Comparison of ENCODE assay signal across 8 cellular contexts in genomic region chr3:50347187-50347813, GRCh38. TPM values are rescaled to one million over a fixed set of nuclear protein-coding genes. Genes with fewer than 3 reads are reported as not detected.
DNase-seq lines count a peak whose midpoint lies in the region; ATAC-seq and TF ChIP-seq lines count a peak whose summit lies in the region.

No MANE protein-coding gene starts in this region.

- H3K36me3 ChIP-seq in Panc1 (ENCODE audit: control insufficient read depth, insufficient read depth, low read length) (peaks cover 2% of the 10 kb centered on the region; the same call in 1 of the 2 replicates), osteoblast (ENCODE audit: insufficient read depth, low read length) (peaks cover 21% of the 10 kb centered on the region), aorta (ENCODE audit: control insufficient read depth in 1 of 2, insufficient read depth in 2 of 2, low read length in 1 of 2) (no peaks in the 10 kb centered on the region)

- intact Hi-C loops in Panc1 (cut with micrococcal nuclease; ENCODE audit: unreplicated experiment) = loop anchor here (2.0 kb wide), 1 partner anchor 204 kb away; no protein-coding TSS in a partner anchor
- intact Hi-C loops in aorta (cut with DNase I) = loop anchor here in 1 of 2 donors (5.0 kb wide), 1 partner anchor 195 kb away; no protein-coding TSS in a partner anchor

- H3K27me3 Mint-ChIP-seq in HFFc6 (ENCODE audit: insufficient read depth) = peaks cover 4% of the 10 kb centered on the region; the same call in 1 of the 2 replicates
- H3K27me3 Mint-ChIP-seq in activated T-cell treated with anti-CD3 and anti-CD28 coated beads, Interleukin-2, amount 50 U/mL, for 24 hours = no peaks in the 10 kb centered on the region

- H3K27ac ChIP-seq in Panc1 (ENCODE audit: low read length) (no peak overlapping the region), osteoblast (ENCODE audit: low read depth, low read length) (peak overlapping the region; percentile 29), aorta (ENCODE audit: low read depth in 1 of 2, low read length in 2 of 2) (no peak overlapping the region)

- H3K4me1 ChIP-seq in Panc1 (ENCODE audit: control insufficient read depth, insufficient read depth, low read length) (peaks cover 8% of the 10 kb centered on the region), osteoblast (ENCODE audit: insufficient read depth, low read length) (peaks cover 28% of the 10 kb centered on the region), aorta (ENCODE audit: control insufficient read depth in 1 of 2, insufficient read depth in 2 of 2, low read length in 2 of 2) (no peaks in the 10 kb centered on the region)

- WGBS in aorta, 2 donors = 26% methylated on average over 14 of the region's 14 CpGs

- H3K27me3 ChIP-seq in Panc1 (ENCODE audit: control insufficient read depth, insufficient read depth, low read length) (no peaks in the 10 kb centered on the region), osteoblast (ENCODE audit: insufficient read depth, low read length) (no peaks in the 10 kb centered on the region), aorta (ENCODE audit: control insufficient read depth in 1 of 2, insufficient read depth in 2 of 2, low read length in 1 of 2) (no peaks in the 10 kb centered on the region)

- peaks cover 8% of the 10 kb centered on the region for H4K20me1 ChIP-seq in osteoblast (ENCODE audit: insufficient read depth, low read length)

- H2AFZ ChIP-seq in osteoblast (ENCODE audit: low read length) = no peak overlapping the region

- H3K9me3 ChIP-seq in Panc1 (ENCODE audit: control insufficient read depth, insufficient read depth, low read depth, low read length) (no peaks in the 10 kb centered on the region), osteoblast (ENCODE audit: low read depth, low read length) (no peaks in the 10 kb centered on the region), aorta (ENCODE audit: control insufficient read depth, low read length) (no peaks in the 10 kb centered on the region)

- TF ChIP-seq CTCF in HFFc6 (IDR thresholded peaks at IDR 0.05) = peak; percentile 86
- peak; percentile 80 for TF ChIP-seq CTCF in Panc1 (IDR thresholded peaks at IDR 0.05)
- TF ChIP-seq CTCF in fibroblast of mammary gland (conservative IDR thresholded peaks at IDR 0.05; ENCODE audit: control insufficient read depth, insufficient read depth, low read depth, low read length) = peak; percentile 58
- peak; percentile 82 for TF ChIP-seq CTCF in osteoblast (IDR thresholded peaks at IDR 0.05; ENCODE audit: extremely low read depth, low read depth, low read length)

- peak; percentile 87 for DNase-seq in CD1c-positive myeloid dendritic cell (ENCODE audit: extremely low spot score)
- DNase-seq in HFFc6 = peak; percentile 74
- no peak for DNase-seq in Panc1 (ENCODE audit: low read depth, low spot score)
- peak; percentile 78 for DNase-seq in activated T-cell treated with anti-CD3 and anti-CD28 coated beads, Interleukin-2, amount 50 U/mL, for 24 hours
- peak; percentile 75 for DNase-seq in fibroblast of mammary gland (ENCODE audit: low read depth)
- DNase-seq in osteoblast (ENCODE audit: insufficient read length, low spot score, missing footprints) = peak; percentile 96
- DNase-seq in aorta = peak; percentile 83 to 90

- POLR2A ChIA-PET in Panc1 (lab: Charles Lee) = no interaction called here

- in situ Hi-C loops in Panc1 (cut with HindIII; ENCODE audit: low pct_unique_long_range_greater_than_20kb, low sequenced_read_pairs) = no loop called here

- H3K27ac Mint-ChIP-seq in HFFc6 = no peak overlapping the region
- peak overlapping the region; percentile 82 for H3K27ac Mint-ChIP-seq in activated T-cell treated with anti-CD3 and anti-CD28 coated beads, Interleukin-2, amount 50 U/mL, for 24 hours

- no peaks in the 10 kb centered on the region for H3K9me3 Mint-ChIP-seq in HFFc6
- no peaks in the 10 kb centered on the region for H3K9me3 Mint-ChIP-seq in activated T-cell treated with anti-CD3 and anti-CD28 coated beads, Interleukin-2, amount 50 U/mL, for 24 hours

- peaks cover 32% of the 10 kb centered on the region for H3K79me2 ChIP-seq in osteoblast (ENCODE audit: insufficient read depth, low read length)

- H3K4me3 Mint-ChIP-seq in HFFc6 = no peak overlapping the region
- H3K4me3 Mint-ChIP-seq in activated T-cell treated with anti-CD3 and anti-CD28 coated beads, Interleukin-2, amount 50 U/mL, for 24 hours = no peak overlapping the region

- no peak overlapping the region for H3K4me3 ChIP-seq in Panc1 (ENCODE audit: low read depth in 2 of 2, low read length in 2 of 2)
- H3K4me3 ChIP-seq in fibroblast of mammary gland (ENCODE audit: control insufficient read depth, low read depth, low read length) = no peak overlapping the region
- H3K4me3 ChIP-seq in osteoblast (ENCODE audit: insufficient read depth, low read length) = no peak overlapping the region
- H3K4me3 ChIP-seq in aorta (ENCODE audit: low read length in 2 of 2) = no peak overlapping the region

- CTCF ChIA-PET in Panc1 (lab: Charles Lee) = interaction anchor here (0.7 to 2.1 kb wide), 6 partner anchors 10 to 187 kb away, joined by 5 to 13 read pairs (median 10); partner anchors contain the start of gene IFRD2

- H3K36me3 Mint-ChIP-seq in HFFc6 (ENCODE audit: low read depth) = no peaks in the 10 kb centered on the region; the same call in 1 of the 2 replicates
- H3K36me3 Mint-ChIP-seq in activated T-cell treated with anti-CD3 and anti-CD28 coated beads, Interleukin-2, amount 50 U/mL, for 24 hours (ENCODE audit: low read depth) = peaks cover 58% of the 10 kb centered on the region

- no peak for ATAC-seq in Panc1
- no peak for ATAC-seq in aorta (ENCODE audit: low FRiP score)
- ATAC-seq in HG03354 (IDR thresholded peaks at IDR 0.05; ENCODE audit: poor library complexity, severe bottlenecking, unreplicated experiment) = no peak

- H3K4me1 Mint-ChIP-seq in HFFc6 (ENCODE audit: low read depth) = peaks cover 37% of the 10 kb centered on the region
- H3K4me1 Mint-ChIP-seq in activated T-cell treated with anti-CD3 and anti-CD28 coated beads, Interleukin-2, amount 50 U/mL, for 24 hours (ENCODE audit: low read depth) = peaks cover 58% of the 10 kb centered on the region

- H3K4me2 ChIP-seq in osteoblast (ENCODE audit: insufficient read depth, low read length) = no peak overlapping the region

- BruUV-seq in Panc1 (replicated peaks; lab: Mats Ljungman, UMichigan) = no TSS peak

RNA-seq across cellular contexts. Expression of gene ZMYND10, which starts 1.8 kb away (rescaled TPM):
- total RNA-seq in HFFc6 (2021; fragmentation: NEBNext Ultra II Directional; extraction: Animal tissue kit (Norgen Biotek cat#: 25700)) = 1 to 10 TPM in 2 of 6 experiments, under 1 TPM in 3, not detected in 1; 0.78 to 1.3 (median 0.83) TPM
- total RNA-seq in Panc1 (2021; ENCODE audit: unreplicated experiment) (3.6 TPM), osteoblast (0.88 and 2.9 TPM in 2 replicates), aorta (under 1 TPM; 0.68 to 0.96 TPM)
- 3.9 TPM for polyA plus RNA-seq in Panc1 (2012; ENCODE audit: insufficient read length)
- polyA plus RNA-seq in aorta = 1 to 10 TPM in 1 of 2 donors, under 1 TPM in 1; 0.13 to 3.5 TPM

RNA-seq across cellular contexts. Expression of gene NPRL2, which starts 3.3 kb away (rescaled TPM):
- 10 to 100 TPM; 12.3 to 18.7 (median 17.4) TPM for total RNA-seq in HFFc6 (2021; fragmentation: NEBNext Ultra II Directional; extraction: Animal tissue kit (Norgen Biotek cat#: 25700))
- 14.6 TPM for total RNA-seq in Panc1 (2021; ENCODE audit: unreplicated experiment)
- polyA plus RNA-seq in Panc1 (2012; ENCODE audit: insufficient read length) = 22.5 TPM
- 21.7 and 22.1 TPM in 2 replicates for total RNA-seq in osteoblast
- 10 to 100 TPM; 11.9 to 21.4 TPM for total RNA-seq in aorta
- 10 to 100 TPM; 17.3 to 41.9 TPM for polyA plus RNA-seq in aorta

RNA-seq across cellular contexts. Expression of gene CYB561D2, which starts 3.4 kb away (rescaled TPM):
- 10 to 100 TPM; 20.5 to 25.2 (median 24.0) TPM for total RNA-seq in HFFc6 (2021; fragmentation: NEBNext Ultra II Directional; extraction: Animal tissue kit (Norgen Biotek cat#: 25700))
- total RNA-seq in Panc1 (2021; ENCODE audit: unreplicated experiment) = 27.5 TPM
- polyA plus RNA-seq in Panc1 (2012; ENCODE audit: insufficient read length) = 30.4 TPM
- 22.1 and 25.0 TPM in 2 replicates for total RNA-seq in osteoblast
- 10 to 100 TPM in 1 of 2 donors, 1 to 10 TPM in 1; 7.9 to 12.2 TPM for total RNA-seq in aorta
- polyA plus RNA-seq in aorta = 10 to 100 TPM in 1 of 2 donors, 1 to 10 TPM in 1; 6.8 to 14.4 TPM

RNA-seq across cellular contexts. Expression of gene RASSF1, which starts 6.7 kb away (rescaled TPM):
- 10 to 100 TPM; 30.9 to 37.0 (median 34.1) TPM for total RNA-seq in HFFc6 (2021; fragmentation: NEBNext Ultra II Directional; extraction: Animal tissue kit (Norgen Biotek cat#: 25700))
- 17.4 TPM for total RNA-seq in Panc1 (2021; ENCODE audit: unreplicated experiment)
- polyA plus RNA-seq in Panc1 (2012; ENCODE audit: insufficient read length) = 15.2 TPM
- total RNA-seq in osteoblast = 17.4 and 18.1 TPM in 2 replicates
- total RNA-seq in aorta = 10 to 100 TPM; 41.6 to 43.2 TPM
- 10 to 100 TPM; 33.6 to 42.3 TPM for polyA plus RNA-seq in aorta

RNA-seq across cellular contexts. Expression of gene TMEM115, which starts 12.0 kb away (rescaled TPM):
- 10 to 100 TPM; 51.7 to 65.7 (median 54.4) TPM for total RNA-seq in HFFc6 (2021; fragmentation: NEBNext Ultra II Directional; extraction: Animal tissue kit (Norgen Biotek cat#: 25700))
- 30.2 TPM for total RNA-seq in Panc1 (2021; ENCODE audit: unreplicated experiment)
- 36.2 TPM for polyA plus RNA-seq in Panc1 (2012; ENCODE audit: insufficient read length)
- total RNA-seq in osteoblast = 61.6 and 73.1 TPM in 2 replicates
- total RNA-seq in aorta = 10 to 100 TPM; 27.8 to 32.9 TPM
- 10 to 100 TPM; 10.3 to 31.8 TPM for polyA plus RNA-seq in aorta
